In the genomic region with DNA sequence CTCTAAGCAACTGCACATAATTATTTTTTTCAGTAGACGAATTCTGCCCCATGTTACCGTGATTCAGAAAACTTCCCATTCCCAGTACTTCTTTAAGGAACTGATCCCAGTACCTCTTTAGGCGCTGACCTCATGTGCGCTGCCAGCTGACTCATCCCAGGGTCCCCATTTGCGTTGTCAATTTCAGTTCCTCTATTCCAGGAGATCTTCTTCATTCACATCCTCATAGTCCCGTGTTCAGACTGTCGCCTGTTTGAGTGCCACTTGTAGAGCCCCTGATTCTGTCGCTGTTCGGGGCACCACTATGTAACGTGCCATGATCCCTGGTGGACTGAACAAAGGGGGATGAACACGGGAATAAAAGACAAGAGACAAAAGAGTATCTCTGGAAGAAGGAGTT, we compare ENCODE assay signal across 17 cellular contexts. TPM values are rescaled to one million over a fixed set of nuclear protein-coding genes. Genes with fewer than 3 reads are reported as not detected.
DNase-seq lines count a peak whose midpoint lies in the region; ATAC-seq and TF ChIP-seq lines count a peak whose summit lies in the region.
"Had no signal": no experiment of that assay in that cellular context is flagged by ENCODE, and none has a peak within 500 bp of the region (broad histone marks: within the 10 kb centered on the region; RNA-seq: fewer than 3 reads in every experiment).

No MANE protein-coding gene starts in this region.

- no peak overlapping the region for H3K4me3 ChIP-seq in colonic mucosa
- no peak overlapping the region for H3K4me3 ChIP-seq in lower lobe of right lung
- H3K4me3 ChIP-seq in thoracic aorta = peak overlapping the region; percentile 30

- H3K9me3 ChIP-seq in colonic mucosa (no peaks in the 10 kb centered on the region), lower lobe of right lung (no peaks in the 10 kb centered on the region), thoracic aorta (no peaks in the 10 kb centered on the region)

- H3K27ac Mint-ChIP-seq in stimulated activated naive CD8-positive, alpha-beta T cell treated with anti-CD3 and anti-CD28 coated beads, Interleukin-15, amount 100 ng/mL, for 72 hours = no peak overlapping the region
- H3K27ac Mint-ChIP-seq: activated naive CD4-positive, alpha-beta T cell treated with anti-CD3 and anti-CD28 coated beads, Interleukin-2, amount 50 U/mL, for 24 hours; brain; immature natural killer cell had no signal

- H3K4me1 Mint-ChIP-seq in stimulated activated naive CD8-positive, alpha-beta T cell treated with anti-CD3 and anti-CD28 coated beads, Interleukin-15, amount 100 ng/mL, for 72 hours = no peaks in the 10 kb centered on the region

- H3K27me3 ChIP-seq in colonic mucosa = no peaks in the 10 kb centered on the region
- H3K27me3 ChIP-seq in lower lobe of right lung (ENCODE audit: low read depth) = no peaks in the 10 kb centered on the region
- no peaks in the 10 kb centered on the region for H3K27me3 ChIP-seq in thoracic aorta (replicated peaks; ENCODE audit: insufficient read depth)

- ATAC-seq in lower lobe of right lung (peak; percentile 85), thoracic aorta (ENCODE audit: insufficient number of reproducible peaks, low FRiP score, low read depth) (no peak), HG03108 (IDR thresholded peaks at IDR 0.05; ENCODE audit: unreplicated experiment) (no peak)
- no peak for ATAC-seq in stimulated activated naive CD8-positive, alpha-beta T cell treated with anti-CD3 and anti-CD28 coated beads, Interleukin-15, amount 100 ng/mL, for 72 hours

- no peaks in the 10 kb centered on the region for H3K27me3 Mint-ChIP-seq in stimulated activated naive CD8-positive, alpha-beta T cell treated with anti-CD3 and anti-CD28 coated beads, Interleukin-15, amount 100 ng/mL, for 72 hours
- H3K27me3 Mint-ChIP-seq: activated naive CD4-positive, alpha-beta T cell treated with anti-CD3 and anti-CD28 coated beads, Interleukin-2, amount 50 U/mL, for 24 hours had no signal

- H3K4me1 ChIP-seq in colonic mucosa (no peaks in the 10 kb centered on the region), lower lobe of right lung (peaks cover 43% of the 10 kb centered on the region), thoracic aorta (ENCODE audit: control insufficient read depth in 1 of 2, low read depth in 2 of 2) (no peaks in the 10 kb centered on the region)

- H3K27ac ChIP-seq in colonic mucosa = peak overlapping the region; percentile 36
- H3K27ac ChIP-seq in lower lobe of right lung = peak overlapping the region; percentile 36
- peak overlapping the region in 1 of 2 donors; percentile 40 for H3K27ac ChIP-seq in thoracic aorta
- H3K27ac ChIP-seq: epithelial cell of prostate had no signal

- H3K9me3 Mint-ChIP-seq in stimulated activated naive CD8-positive, alpha-beta T cell treated with anti-CD3 and anti-CD28 coated beads, Interleukin-15, amount 100 ng/mL, for 72 hours = peaks cover 11 to 35% of the 10 kb centered on the region in 2 donors

- TF ChIP-seq CTCF in colonic mucosa (IDR thresholded peaks at IDR 0.05) (no peak), lower lobe of right lung (IDR thresholded peaks at IDR 0.05) (no peak), thoracic aorta (IDR thresholded peaks at IDR 0.05) (no peak)

- no peak overlapping the region for H3K4me3 Mint-ChIP-seq in stimulated activated naive CD8-positive, alpha-beta T cell treated with anti-CD3 and anti-CD28 coated beads, Interleukin-15, amount 100 ng/mL, for 72 hours
- H3K4me3 Mint-ChIP-seq: activated naive CD4-positive, alpha-beta T cell treated with anti-CD3 and anti-CD28 coated beads, Interleukin-2, amount 50 U/mL, for 24 hours; brain; immature natural killer cell had no signal

- DNase-seq in MV-4-11 (lab: John Stamatoyannopoulos, UW) (peak; percentile 98), colonic mucosa (no peak), lower lobe of right lung (peak; percentile 66), thoracic aorta (ENCODE audit: low spot score) (no peak), HPDE6-E6E7 (ENCODE audit: extremely low spot score) (no peak)
- no peak for DNase-seq in stimulated activated naive CD8-positive, alpha-beta T cell treated with anti-CD3 and anti-CD28 coated beads, Interleukin-15, amount 100 ng/mL, for 72 hours
- DNase-seq: Calu3; immature natural killer cell; IMR-90; mesenchymal stem cell; NCI-H1092 treated with DMSO at 0.1 percent for 48 hours; NCI-H748 treated with DMSO at 0.1 percent for 48 hours; stimulated activated CD4-positive, alpha-beta T cell treated with anti-CD3 and anti-CD28 coated beads, Interleukin-1b, Interleukin-23, amount 100 ng/mL, for 48 hours had no signal

- intact Hi-C loops in colonic mucosa (cut with DNase I) = no loop called here
- intact Hi-C loops in lower lobe of right lung (cut with DNase I) = no loop called here

- H3K36me3 ChIP-seq in colonic mucosa (no peaks in the 10 kb centered on the region), lower lobe of right lung (no peaks in the 10 kb centered on the region), thoracic aorta (no peaks in the 10 kb centered on the region)

- no peak overlapping the region for H3K9ac ChIP-seq in colonic mucosa (ENCODE audit: low read depth in 2 of 2, low read length in 2 of 2)

RNA-seq across cellular contexts. Expression of gene FPR3, which starts 16.4 kb away (rescaled TPM):
- total RNA-seq in colonic mucosa (1 to 10 TPM; 1.3 to 7.1 TPM), lower lobe of right lung (62.3 TPM), thoracic aorta (10 to 100 TPM; 11.1 to 18.0 TPM)
- total RNA-seq: Calu3, IMR-90 had no signal

RNA-seq across cellular contexts. Expression of gene FPR2, which starts 50.4 kb away (rescaled TPM):
- total RNA-seq in colonic mucosa (1 to 10 TPM in 1 of 2 donors, under 1 TPM in 1; 0.47 to 1.1 TPM), lower lobe of right lung (29.4 TPM), thoracic aorta (1 to 10 TPM; 2.2 to 5.9 TPM)
- total RNA-seq: Calu3, IMR-90 had no signal

RNA-seq across cellular contexts. Expression of gene FPR1, which starts 59.7 kb away (rescaled TPM):
- total RNA-seq in colonic mucosa (1 to 10 TPM in 1 of 2 donors, under 1 TPM in 1; 0.69 to 2.5 TPM), lower lobe of right lung (105 TPM), thoracic aorta (10 to 100 TPM; 30.2 to 39.3 TPM)
- total RNA-seq: Calu3, IMR-90 had no signal

Comparison
In these comparisons a context has a peak if more than half of its experiments do, and no peak if none do; other contexts are left out.
1. DNase-seq: peak in MV-4-11 (single experiment) and lower lobe of right lung (single experiment); none in colonic mucosa (single experiment), thoracic aorta (single experiment), HPDE6-E6E7 (single experiment) and stimulated activated naive CD8-positive, alpha-beta T cell treated with anti-CD3 and anti-CD28 coated beads, Interleukin-15, amount 100 ng/mL, for 72 hours (0 of 2).
2. ATAC-seq: peak in lower lobe of right lung (2 of 2); none in thoracic aorta (single experiment), stimulated activated naive CD8-positive, alpha-beta T cell treated with anti-CD3 and anti-CD28 coated beads, Interleukin-15, amount 100 ng/mL, for 72 hours (single experiment) and HG03108 (single experiment).
3. RNA of gene FPR1, which starts 59.7 kb away (total RNA-seq): 105 TPM in lower lobe of right lung (single experiment) and 30.2 to 39.3 TPM in thoracic aorta; 0.69 to 2.5 TPM in colonic mucosa; every median in the first group is over 4 times any median in the second.